In the genomic region with DNA sequence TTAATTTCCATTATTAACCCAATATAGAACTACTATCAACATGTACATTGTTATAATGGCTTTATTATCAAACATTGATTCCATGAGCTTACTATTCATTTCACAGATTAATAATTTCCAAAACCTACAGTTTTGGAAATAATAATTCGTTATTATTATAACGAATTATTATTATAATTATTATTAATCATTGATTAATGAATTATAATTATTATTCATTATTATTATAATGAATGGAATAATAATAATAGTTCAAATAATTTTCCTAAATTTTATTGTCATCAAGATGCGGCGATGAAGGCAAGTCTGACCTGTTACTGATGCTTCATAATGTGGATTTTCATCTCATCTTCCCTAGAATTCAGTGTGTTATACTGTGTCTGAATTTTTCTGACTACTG, we compare ENCODE assay signal across 22 cellular contexts. TPM values are rescaled to one million over a fixed set of nuclear protein-coding genes. Genes with fewer than 3 reads are reported as not detected.
A peak's percentile ranks its signal among the peaks of the same experiment; 100 is the strongest.
DNase-seq lines count a peak whose midpoint lies in the region; ATAC-seq, FAIRE-seq and TF ChIP-seq lines count a peak whose summit lies in the region.
"Had no signal": no experiment of that assay in that cellular context is flagged by ENCODE, and none has a peak within 500 bp of the region (broad histone marks: within the 10 kb centered on the region; RNA-seq: fewer than 3 reads in every experiment).

No MANE protein-coding gene starts in this region.

- DNase-seq in WTC11 (ENCODE audit: low spot score) (no peak), kidney (no peak), NOMO-1 treated with DMSO at 0.1 percent for 48 hours (lab: John Stamatoyannopoulos, UW; ENCODE audit: unreplicated experiment) (no peak), NCI-H69 (lab: John Stamatoyannopoulos, UW) (no peak), SW 1271 (lab: John Stamatoyannopoulos, UW) (no peak)
- DNase-seq: ACHN; BE2C; Caco-2; Calu3; CD4-positive, alpha-beta T cell; CD8-positive, alpha-beta T cell; DMS79 treated with DMSO at 0.1 percent for 48 hours; GF-D8 had no signal

- no peaks in the 10 kb centered on the region for H3K4me1 Mint-ChIP-seq in WTC11

- no peak overlapping the region for H3K4me3 Mint-ChIP-seq in WTC11
- H3K4me3 Mint-ChIP-seq: CD4-positive, alpha-beta T cell; CD8-positive, alpha-beta T cell had no signal

- H3K9me3 Mint-ChIP-seq in WTC11, result peaks cover 60% of the 10 kb centered on the region
- H3K9me3 Mint-ChIP-seq: CD8-positive, alpha-beta T cell had no signal

- ATAC-seq in WTC11, result no peak
- no peak for ATAC-seq in GM19035 (IDR thresholded peaks at IDR 0.05; ENCODE audit: unreplicated experiment)
- ATAC-seq: CD8-positive, alpha-beta T cell had no signal

- FAIRE-seq in A204.1 (lab: Jason Lieb, UNC) (peak; percentile 61), endometrium (lab: Jason Lieb, UNC) (peak; percentile 45), kidney (lab: Jason Lieb, UNC) (peak; percentile 67)
- FAIRE-seq: D721Med, G401.6, GM12891 had no signal

- no peak overlapping the region for H3K9ac ChIP-seq in kidney (ENCODE audit: low read length in 2 of 2)
- H3K9ac ChIP-seq: BLaER1 had no signal

- no peaks in the 10 kb centered on the region for H3K4me1 ChIP-seq in kidney (ENCODE audit: control insufficient read depth in 1 of 2, insufficient read depth in 1 of 2, low read depth in 1 of 2, low read length in 2 of 2)
- H3K4me1 ChIP-seq: BE2C, BLaER1, Caco-2 had no signal

- H3K36me3 Mint-ChIP-seq in WTC11, result peaks cover 36% of the 10 kb centered on the region

- POLR2A ChIA-PET in WTC11 (lab: Charles Lee), result no interaction called here

- CTCF ChIA-PET in WTC11 (lab: Charles Lee), result no interaction called here

- H3K27ac Mint-ChIP-seq in WTC11, result no peak overlapping the region
- H3K27ac Mint-ChIP-seq: CD4-positive, alpha-beta T cell; CD8-positive, alpha-beta T cell had no signal

- H3K27me3 Mint-ChIP-seq in WTC11 (ENCODE audit: low read depth), result no peaks in the 10 kb centered on the region
- H3K27me3 Mint-ChIP-seq: CD4-positive, alpha-beta T cell had no signal

- H3K27ac ChIP-seq in kidney (ENCODE audit: low read depth in 2 of 2, low read length in 2 of 2), result no peak overlapping the region
- H3K27ac ChIP-seq: 22Rv1, BLaER1, C4-2B had no signal

- TF ChIP-seq CTCF in WTC11 (IDR thresholded peaks at IDR 0.05) (no peak), kidney (IDR thresholded peaks at IDR 0.05; ENCODE audit: borderline replicate concordance, extremely low read depth, insufficient read depth) (no peak)

- intact Hi-C loops in kidney (cut with DNase I), result loop anchor here (10.0 kb wide), 1 partner anchor 107 kb away; no protein-coding TSS in a partner anchor

- H3K36me3 ChIP-seq in kidney (ENCODE audit: control insufficient read depth in 1 of 2, insufficient read depth in 2 of 2, low read length in 2 of 2), result peaks cover 0 to 3% of the 10 kb centered on the region in 2 donors
- H3K36me3 ChIP-seq: BE2C had no signal

- H3K9me3 ChIP-seq in kidney (ENCODE audit: control insufficient read depth in 1 of 2, low read length in 2 of 2), result no peaks in the 10 kb centered on the region
- H3K9me3 ChIP-seq: BE2C, Caco-2 had no signal

- no peak overlapping the region for H3K4me3 ChIP-seq in kidney (ENCODE audit: low read length in 2 of 2)
- H3K4me3 ChIP-seq: BLaER1 had no signal

TF ChIP-seq in WTC11, 78 proteins besides CTCF, POLR2A, EP300 and RAD21:
- TF ChIP-seq ZNF423 (CRISPR knock-in tag; IDR thresholded peaks at IDR 0.05) (no peak), HMGA2 (CRISPR knock-in tag; IDR thresholded peaks at IDR 0.05) (peak; percentile 98)

RNA-seq across cellular contexts. Expression of a gene that starts 22.0 kb away (rescaled TPM):
- total RNA-seq in WTC11 (2021) (1.1 to 1.3 TPM (median 1.2 TPM) in 3 replicates), kidney (40.3 TPM)
- polyA plus RNA-seq in kidney (ENCODE audit: insufficient read depth, low read depth, low replicate concordance), result 22.9 TPM

RNA-seq across cellular contexts. Expression of a gene that starts 28.1 kb away (rescaled TPM):
- 0.13 to 0.78 TPM (median 0.18 TPM) in 3 replicates for total RNA-seq in WTC11 (2021)
- total RNA-seq in kidney, result 1.3 TPM
- polyA plus RNA-seq in kidney (ENCODE audit: insufficient read depth, low read depth, low replicate concordance), result 0.41 TPM
- total RNA-seq: Calu3; CD4-positive, alpha-beta T cell; CD8-positive, alpha-beta T cell had no signal

Comparison
In these comparisons a context has a peak if more than half of its experiments do, and no peak if none do; other contexts are left out.
1. RNA of a gene that starts 22.0 kb away (total RNA-seq): 40.3 TPM in kidney (single experiment); 1.1 to 1.3 TPM in WTC11; every median in the first group is over 10 times any median in the second.